Comparison of ENCODE assay signal across 8 cellular contexts in the genomic region with DNA sequence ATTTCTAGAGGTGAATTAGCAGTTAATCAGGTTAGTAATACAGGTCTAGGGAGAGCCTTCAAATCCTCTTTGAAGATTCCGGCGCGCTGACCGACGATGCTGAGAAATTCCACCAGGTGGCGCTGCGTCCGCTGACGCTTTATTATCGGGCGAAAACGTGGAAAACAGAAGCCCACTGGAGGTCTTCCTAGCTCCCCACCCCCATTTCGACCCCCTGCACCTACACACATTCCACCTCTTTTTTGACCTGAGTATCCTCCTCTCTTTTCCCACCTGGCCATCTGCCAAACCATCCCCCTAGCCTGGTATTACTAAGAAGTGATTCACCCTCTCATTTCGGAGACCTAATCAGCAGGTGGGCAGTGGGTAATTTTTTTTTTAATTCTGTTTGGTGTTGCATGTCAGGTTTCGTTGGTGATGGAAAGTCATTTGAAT.
DNase-seq lines count a peak whose midpoint lies in the region; ATAC-seq, FAIRE-seq and TF ChIP-seq lines count a peak whose summit lies in the region.

No MANE protein-coding gene starts in this region.

- H3K4me1 ChIP-seq in GM12878 (ENCODE audit: control insufficient read depth, insufficient read depth, low read length) (no peaks in the 10 kb centered on the region), iPS-18a (ENCODE audit: control insufficient read depth, low read depth, low read length) (peaks cover 3% of the 10 kb centered on the region)

- RAD21 ChIA-PET in GM12878 (lab: Charles Lee; ENCODE audit: unreplicated experiment) = interaction anchor here (0.7 to 2.7 kb wide), 13 partner anchors 8 to 302 kb away, joined by 3 to 20 read pairs (median 4); no protein-coding TSS in a partner anchor

- POLR2A ChIA-PET in T-cell (lab: Charles Lee) (no interaction called here), GM12878 (lab: Charles Lee) (interaction anchor here (0.7 to 1.0 kb wide), 4 partner anchors 9 to 135 kb away, joined by 3 to 4 read pairs (median 3); no protein-coding TSS in a partner anchor)

- TF ChIP-seq RAD21 in GM12878 (IDR thresholded peaks at IDR 0.05; ENCODE audit: insufficient read depth, low read depth, low read length) = peak; percentile 62

- H3K9me3 ChIP-seq in GM12878 (replicated peaks; ENCODE audit: control insufficient read depth, insufficient read depth, low read length) (no peaks in the 10 kb centered on the region), iPS-18a (ENCODE audit: control insufficient read depth, low read depth, low read length) (no peaks in the 10 kb centered on the region)

- no peaks in the 10 kb centered on the region for H3K9me3 Mint-ChIP-seq in T-cell

- no peaks in the 10 kb centered on the region for H4K20me1 ChIP-seq in GM12878 (ENCODE audit: control insufficient read depth, insufficient read depth)

- H3K79me2 ChIP-seq in GM12878 (ENCODE audit: control insufficient read depth, insufficient read depth, low read length) = no peaks in the 10 kb centered on the region

- DNase-seq in Caki2 (ENCODE audit: low read depth) (peak; percentile 50), HuH-7.5 (ENCODE audit: low spot score) (peak; percentile 57), T-cell (peak in 24 of 34 experiments; percentile 2 to 39 (median 16)), GM12878 (ENCODE audit: low read depth, low spot score) (no peak), smooth muscle cell of the brain vasculature (ENCODE audit: low read depth, low spot score) (peak; percentile 39)

- no peak overlapping the region for H3K4me2 ChIP-seq in GM12878 (ENCODE audit: control insufficient read depth, insufficient read depth)

- H2AFZ ChIP-seq in GM12878 (ENCODE audit: control insufficient read depth, low read depth, low read length) = no peak overlapping the region

- intact Hi-C loops in GM12878 (cut with micrococcal nuclease; ENCODE audit: unreplicated experiment) = loop anchor here (1.0 to 10.0 kb wide), 3 partner anchors 110 to 303 kb away; no protein-coding TSS in a partner anchor

- H3K27me3 ChIP-seq in GM12878 (replicated peaks in 1 of 2; ENCODE audit: control insufficient read depth in 2 of 2, insufficient read depth in 2 of 2, low read length in 1 of 2) (peaks cover 0 to 2% of the 10 kb centered on the region in 2 experiments; a peak in 2 of 4 replicates), iPS-18a (ENCODE audit: control insufficient read depth, insufficient read depth, low read length) (no peaks in the 10 kb centered on the region)

- H3K27me3 Mint-ChIP-seq in T-cell = peaks cover 7 to 14% of the 10 kb centered on the region in 2 donors

- no peak overlapping the region for H3K4me3 ChIP-seq in GM12878
- peak overlapping the region; percentile 28 for H3K4me3 ChIP-seq in iPS-18a (ENCODE audit: low read length)

- H3K4me3 Mint-ChIP-seq in T-cell = no peak overlapping the region

- peak; percentile 82 to 88 (median 85) for TF ChIP-seq CTCF in GM12878 (IDR thresholded peaks at IDR 0.05 in 2 of 3, conservative IDR thresholded peaks at IDR 0.05 in 1 of 3; ENCODE audit: control insufficient read depth in 2 of 3, extremely low read depth in 1 of 3, insufficient read depth in 1 of 3, low read depth in 3 of 3, low read length in 3 of 3)

- no peak overlapping the region for H3K27ac Mint-ChIP-seq in T-cell

- H3K36me3 ChIP-seq in GM12878 (ENCODE audit: control insufficient read depth in 2 of 2, insufficient read depth in 2 of 2, low read length in 1 of 2) = no peaks in the 10 kb centered on the region
- no peaks in the 10 kb centered on the region for H3K36me3 ChIP-seq in iPS-18a (ENCODE audit: control insufficient read depth, low read depth, low read length)

- peaks cover 4 to 9% (median 4%) of the 10 kb centered on the region in 3 donors for H3K4me1 Mint-ChIP-seq in T-cell

- no peak for TF ChIP-seq EP300 in GM12878 (IDR thresholded peaks at IDR 0.05; ENCODE audit: borderline replicate concordance in 1 of 2, control insufficient read depth in 1 of 2, low read depth in 2 of 2, low read length in 2 of 2)

- H3K9ac ChIP-seq in GM12878 (ENCODE audit: control insufficient read depth, insufficient read depth, low read length) = no peak overlapping the region
- H3K9ac ChIP-seq in iPS-18a (ENCODE audit: low read length) = no peak overlapping the region

- CTCF ChIA-PET in T-cell (lab: Charles Lee) = interaction anchor here in 1 of 2 donors (0.9 kb wide), 1 partner anchor 22 kb away, joined by 3 read pairs; no protein-coding TSS in a partner anchor
- CTCF ChIA-PET in GM12878 (lab: Yijun Ruan, JAX) = interaction anchor here (0.6 to 3.6 kb wide), 35 partner anchors 8 to 391 kb away, joined by 3 to 33 read pairs (median 5); no protein-coding TSS in a partner anchor

- ATAC-seq in T-cell (replicated peaks in 1 of 4) (no peak), GM12878 (peak; percentile 81), GM21825 (IDR thresholded peaks at IDR 0.05; ENCODE audit: unreplicated experiment) (no peak), GM19463 (IDR thresholded peaks at IDR 0.05; ENCODE audit: unreplicated experiment) (no peak)

- WGBS in GM12878 (ENCODE audit: insufficient coverage, insufficient replicate concordance, low lambda C conversion rate, missing lambda C conversion rate) = 8% methylated on average over 15 of the region's 15 CpGs

- peak; percentile 57 for FAIRE-seq in GM12878 (lab: Jason Lieb, UNC)

- BruUV-seq in GM12878 (replicated peaks; lab: Mats Ljungman, UMichigan) = no TSS peak

- no peaks in the 10 kb centered on the region for H3K36me3 Mint-ChIP-seq in T-cell

- SMC1A ChIA-PET in GM12878 (lab: Charles Lee; ENCODE audit: uncharacterized antibody, unreplicated experiment) = interaction anchor here (0.7 to 3.9 kb wide), 22 partner anchors 10 to 302 kb away, joined by 3 to 25 read pairs (median 5); no protein-coding TSS in a partner anchor

- no peak for TF ChIP-seq POLR2A in GM12878 (IDR thresholded peaks at IDR 0.05; ENCODE audit: low read depth, low read length)

- in situ Hi-C loops in Caki2 (cut with HindIII; ENCODE audit: low pct_unique_long_range_greater_than_20kb, low sequenced_read_pairs) (no loop called here), GM12878 (cut with MboI) (no loop called here)

- H3K27ac ChIP-seq in GM12878 (ENCODE audit: control insufficient read depth, insufficient read depth) (no peak overlapping the region), iPS-18a (ENCODE audit: low read length) (no peak overlapping the region)

TF ChIP-seq in GM12878, 131 proteins besides CTCF, POLR2A, EP300 and RAD21:
- TF ChIP-seq DPF2 (IDR thresholded peaks at IDR 0.05) = no peak
- no peak for TF ChIP-seq ZNF274 (IDR thresholded peaks at IDR 0.05; ENCODE audit: insufficient read depth, insufficient read length)
- TF ChIP-seq YBX1 (IDR thresholded peaks at IDR 0.05) = no peak
- TF ChIP-seq JUNB (IDR thresholded peaks at IDR 0.05) = no peak
- TF ChIP-seq, protein P1, sequence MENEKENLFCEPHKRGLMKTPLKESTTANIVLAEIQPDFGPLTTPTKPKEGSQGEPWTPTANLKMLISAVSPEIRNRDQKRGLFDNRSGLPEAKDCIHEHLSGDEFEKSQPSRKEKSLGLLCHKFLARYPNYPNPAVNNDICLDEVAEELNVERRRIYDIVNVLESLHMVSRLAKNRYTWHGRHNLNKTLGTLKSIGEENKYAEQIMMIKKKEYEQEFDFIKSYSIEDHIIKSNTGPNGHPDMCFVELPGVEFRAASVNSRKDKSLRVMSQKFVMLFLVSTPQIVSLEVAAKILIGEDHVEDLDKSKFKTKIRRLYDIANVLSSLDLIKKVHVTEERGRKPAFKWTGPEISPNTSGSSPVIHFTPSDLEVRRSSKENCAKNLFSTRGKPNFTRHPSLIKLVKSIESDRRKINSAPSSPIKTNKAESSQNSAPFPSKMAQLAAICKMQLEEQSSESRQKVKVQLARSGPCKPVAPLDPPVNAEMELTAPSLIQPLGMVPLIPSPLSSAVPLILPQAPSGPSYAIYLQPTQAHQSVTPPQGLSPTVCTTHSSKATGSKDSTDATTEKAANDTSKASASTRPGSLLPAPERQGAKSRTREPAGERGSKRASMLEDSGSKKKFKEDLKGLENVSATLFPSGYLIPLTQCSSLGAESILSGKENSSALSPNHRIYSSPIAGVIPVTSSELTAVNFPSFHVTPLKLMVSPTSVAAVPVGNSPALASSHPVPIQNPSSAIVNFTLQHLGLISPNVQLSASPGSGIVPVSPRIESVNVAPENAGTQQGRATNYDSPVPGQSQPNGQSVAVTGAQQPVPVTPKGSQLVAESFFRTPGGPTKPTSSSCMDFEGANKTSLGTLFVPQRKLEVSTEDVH (IDR thresholded peaks at IDR 0.05; ENCODE audit: low read depth, partially characterized antibody) = no peak
- TF ChIP-seq TCF3 (IDR thresholded peaks at IDR 0.05; ENCODE audit: borderline replicate concordance, insufficient read depth, low read depth, low read length) = no peak
- peak; percentile 49; the same call in 1 of the 2 replicates for TF ChIP-seq YY1 (IDR thresholded peaks at IDR 0.05; ENCODE audit: low read depth, low read length)
- no peak for TF ChIP-seq ATF7 (IDR thresholded peaks at IDR 0.05; ENCODE audit: low read depth)
- peak; percentile 56; the same call in 1 of the 2 replicates for TF ChIP-seq SMC3 (IDR thresholded peaks at IDR 0.05; ENCODE audit: borderline replicate concordance, low read length)
- no peak for TF ChIP-seq ETV6 (conservative IDR thresholded peaks at IDR 0.05 in 1 of 2, IDR thresholded peaks at IDR 0.05 in 1 of 2; ENCODE audit: borderline replicate concordance in 1 of 2, low read depth in 1 of 2)
- TF ChIP-seq RUNX3 (IDR thresholded peaks at IDR 0.05; ENCODE audit: low read length) = peak; percentile 17; the same call in 1 of the 2 replicates
- peak; percentile 30 for TF ChIP-seq SMAD1 (IDR thresholded peaks at IDR 0.05; ENCODE audit: low read depth, partially characterized antibody)
- TF ChIP-seq NBN (IDR thresholded peaks at IDR 0.05) = no peak
